Comparison of ENCODE assay signal across 32 cellular contexts in the genomic region with DNA sequence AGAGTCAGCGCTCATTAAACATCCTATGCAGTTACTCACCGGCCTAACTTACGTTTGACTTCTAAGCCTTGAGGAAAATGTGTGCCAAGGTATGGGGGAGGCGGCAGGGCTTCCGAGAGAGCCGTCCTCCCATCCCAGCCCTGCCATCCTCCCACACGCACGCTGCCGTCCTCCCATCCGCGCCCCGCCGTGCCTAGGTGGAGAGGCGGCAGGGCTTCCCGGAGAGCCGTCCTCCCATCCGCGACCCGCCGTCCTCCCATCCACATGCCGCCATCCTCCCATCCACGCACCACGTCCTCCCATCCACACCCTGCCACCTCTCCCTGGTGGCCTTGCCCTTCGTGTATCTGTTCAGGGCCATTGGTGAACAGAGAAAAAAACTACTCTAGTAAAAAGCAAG.
"Had no signal": no experiment of that assay in that cellular context is flagged by ENCODE, and none has a peak within 500 bp of the region (broad histone marks: within the 10 kb centered on the region; RNA-seq: fewer than 3 reads in every experiment).

No MANE protein-coding gene starts in this region.

- H3K27ac Mint-ChIP-seq: activated B cell treated with CpG ODN at 0.5 μM for 24 hours; activated CD4-positive, alpha-beta memory T cell treated with anti-CD3 and anti-CD28 coated beads for 36 hours; activated naive CD4-positive, alpha-beta T cell treated with anti-CD3 and anti-CD28 coated beads, Interleukin-2, amount 10 ng/mL, durations not matched to agents 7 days and 5 days; activated naive CD8-positive, alpha-beta T cell; activated naive CD8-positive, alpha-beta T cell treated with anti-CD3 and anti-CD28 coated beads, Interleukin-2, amount 50 U/mL, for 24 hours; brain had no signal

- H3K27me3 ChIP-seq: Peyer's patch had no signal

- H3K36me3 ChIP-seq: Peyer's patch had no signal

- H3K27me3 Mint-ChIP-seq: activated B cell treated with CpG ODN at 0.5 μM for 24 hours; activated CD4-positive, alpha-beta memory T cell treated with anti-CD3 and anti-CD28 coated beads for 36 hours; activated naive CD4-positive, alpha-beta T cell treated with anti-CD3 and anti-CD28 coated beads, Interleukin-2, amount 10 ng/mL, durations not matched to agents 7 days and 5 days; activated naive CD8-positive, alpha-beta T cell; activated naive CD8-positive, alpha-beta T cell treated with anti-CD3 and anti-CD28 coated beads, Interleukin-2, amount 50 U/mL, for 24 hours had no signal

- H3K27ac ChIP-seq: VCaP had no signal

- H3K4me3 Mint-ChIP-seq: activated B cell treated with CpG ODN at 0.5 μM for 24 hours; activated CD4-positive, alpha-beta memory T cell treated with anti-CD3 and anti-CD28 coated beads for 36 hours; activated naive CD4-positive, alpha-beta T cell treated with anti-CD3 and anti-CD28 coated beads, Interleukin-2, amount 10 ng/mL, durations not matched to agents 7 days and 5 days; activated naive CD8-positive, alpha-beta T cell; activated naive CD8-positive, alpha-beta T cell treated with anti-CD3 and anti-CD28 coated beads, Interleukin-2, amount 50 U/mL, for 24 hours; brain had no signal

- DNase-seq: activated B cell treated with CpG ODN at 0.5 μM for 24 hours; activated CD4-positive, alpha-beta memory T cell treated with anti-CD3 and anti-CD28 coated beads for 36 hours; activated CD4-positive, alpha-beta T cell treated with anti-CD3 and anti-CD28 coated beads for 4 hours; activated CD4-positive, alpha-beta T cell treated with anti-CD3 and anti-CD28 coated beads, Interleukin-2, amount 50 U/mL, for 1 hour; activated CD4-positive, CD25-positive, alpha-beta regulatory T cell treated with anti-CD3 and anti-CD28 coated beads, Interleukin-2, amount 50 U/mL, for 72 hours; activated CD8-positive, alpha-beta memory T cell treated with anti-CD3 and anti-CD28 coated beads, Interleukin-2, amount 50 U/mL, for 48 hours; activated effector memory CD4-positive, alpha-beta T cell treated with Interleukin-2 at 50 U/mL for 16 hours; activated naive CD4-positive, alpha-beta T cell treated with anti-CD3 and anti-CD28 coated beads, Interleukin-2, amount 10 ng/mL, durations not matched to agents 7 days and 5 days; activated naive CD8-positive, alpha-beta T cell treated with anti-CD3 and anti-CD28 coated beads, Interleukin-2, amount 50 U/mL, for 24 hours; activated T-cell treated with anti-CD3 and anti-CD28 coated beads, Interleukin-2, amount 50 U/mL, for 48 hours; anterior cingulate cortex; Karpas-422; NCI-H1105; NCI-H1436; NCI-H1694; NCI-H1930; NCI-H2081 treated with DMSO at 0.1 percent for 48 hours; NCI-H226; NCI-H446 treated with DMSO at 0.1 percent for 48 hours; NCI-H524; NCI-H69; NCI-H82; PC-3; Peyer's patch; RPMI8226; SW 1271; T-helper 1 cell; T-helper 2 cell; T-helper 9 cell had no signal

- H3K4me1 Mint-ChIP-seq: activated naive CD4-positive, alpha-beta T cell treated with anti-CD3 and anti-CD28 coated beads, Interleukin-2, amount 10 ng/mL, durations not matched to agents 7 days and 5 days had no signal

- H3K9me3 Mint-ChIP-seq: activated B cell treated with CpG ODN at 0.5 μM for 24 hours; activated CD4-positive, alpha-beta memory T cell treated with anti-CD3 and anti-CD28 coated beads for 36 hours; activated naive CD4-positive, alpha-beta T cell treated with anti-CD3 and anti-CD28 coated beads, Interleukin-2, amount 10 ng/mL, durations not matched to agents 7 days and 5 days; activated naive CD8-positive, alpha-beta T cell treated with anti-CD3 and anti-CD28 coated beads, Interleukin-2, amount 50 U/mL, for 24 hours had no signal

- H3K36me3 Mint-ChIP-seq: activated CD4-positive, alpha-beta memory T cell treated with anti-CD3 and anti-CD28 coated beads for 36 hours; activated naive CD4-positive, alpha-beta T cell treated with anti-CD3 and anti-CD28 coated beads, Interleukin-2, amount 10 ng/mL, durations not matched to agents 7 days and 5 days; brain had no signal

- H3K4me3 ChIP-seq: Peyer's patch had no signal

- ATAC-seq: activated naive CD8-positive, alpha-beta T cell treated with anti-CD3 and anti-CD28 coated beads, Interleukin-2, amount 50 U/mL, for 24 hours; PC-3 had no signal

- H3K9me3 ChIP-seq: Peyer's patch had no signal
